ENCODE assay signal across 8 cellular contexts in genomic region chr2:119544075-119545031, GRCh38. TPM values are rescaled to one million over a fixed set of nuclear protein-coding genes. Genes with fewer than 3 reads are reported as not detected.
A peak's percentile ranks its signal among the peaks of the same experiment; 100 is the strongest.
DNase-seq lines count a peak whose midpoint lies in the region; ATAC-seq and TF ChIP-seq lines count a peak whose summit lies in the region.

Gene CFAP221, plus strand, starts transcription at chr2:119544449. Its CDS starts 1,683 bp downstream, at chr2:119546132.

- H3K4me1 ChIP-seq in A673 (ENCODE audit: insufficient read depth, low read length, poor library complexity, severe bottlenecking), result peaks cover 4% of the 10 kb centered on the region

- no peak within 1 kb of the TSS for H3K27ac Mint-ChIP-seq in activated naive CD8-positive, alpha-beta T cell treated with anti-CD3 and anti-CD28 coated beads for 36 hours
- peak within 1 kb of the TSS; percentile 85 for H3K27ac Mint-ChIP-seq in type B pancreatic cell

- peak within 1 kb of the TSS; percentile 70 for H3K4me3 ChIP-seq in A673 (ENCODE audit: low read depth, low read length, poor library complexity, severe bottlenecking)

- CTCF ChIA-PET in A673 (lab: Charles Lee), result no interaction called here

- no TSS peak for BruUV-seq in A673 (replicated peaks; lab: Mats Ljungman, UMichigan)

- H3K36me3 Mint-ChIP-seq in activated naive CD8-positive, alpha-beta T cell treated with anti-CD3 and anti-CD28 coated beads for 36 hours, result no peaks in the 10 kb centered on the region
- H3K36me3 Mint-ChIP-seq in type B pancreatic cell, result peaks cover 3% of the 10 kb centered on the region

- DNase-seq in A673 (ENCODE audit: low spot score) (peak; percentile 89), NCI-H82 (lab: John Stamatoyannopoulos, UW) (peak; percentile 88), Right ventricle myocardium inferior (ENCODE audit: missing footprints) (no peak), occipital lobe (lab: John Stamatoyannopoulos, UW) (peak; percentile 56), type B pancreatic cell (ENCODE audit: extremely low spot score, unreplicated experiment) (peak; percentile 82)
- DNase-seq in activated naive CD8-positive, alpha-beta T cell treated with anti-CD3 and anti-CD28 coated beads for 36 hours, result peak; percentile 65

- H3K9me3 Mint-ChIP-seq in activated naive CD8-positive, alpha-beta T cell treated with anti-CD3 and anti-CD28 coated beads for 36 hours, result no peaks in the 10 kb centered on the region
- H3K9me3 Mint-ChIP-seq in type B pancreatic cell, result no peaks in the 10 kb centered on the region

- peak; percentile 86 for ATAC-seq in GM18868 (IDR thresholded peaks at IDR 0.05; ENCODE audit: unreplicated experiment)
- peak; percentile 89 for ATAC-seq in HG03354 (IDR thresholded peaks at IDR 0.05; ENCODE audit: poor library complexity, severe bottlenecking, unreplicated experiment)
- ATAC-seq in Right ventricle myocardium inferior, result peak; percentile 92

- peak within 1 kb of the TSS; percentile 93 for H3K27ac ChIP-seq in A673 (ENCODE audit: low read depth, low read length, poor library complexity, severe bottlenecking)

- no peak for TF ChIP-seq CTCF in A673 (conservative IDR thresholded peaks at IDR 0.05; ENCODE audit: low read depth, low read length)
- TF ChIP-seq CTCF in type B pancreatic cell (conservative IDR thresholded peaks at IDR 0.05), result no peak

- H3K36me3 ChIP-seq in A673 (ENCODE audit: insufficient read depth, low read length, poor library complexity, severe bottlenecking), result no peaks in the 10 kb centered on the region

- intact Hi-C loops in A673 (cut with micrococcal nuclease; ENCODE audit: unreplicated experiment), result no loop called here
- intact Hi-C loops in Right ventricle myocardium inferior (cut with DNase I), result no loop called here

- H3K27me3 Mint-ChIP-seq in activated naive CD8-positive, alpha-beta T cell treated with anti-CD3 and anti-CD28 coated beads for 36 hours, result peaks cover 70% of the 10 kb centered on the region
- H3K27me3 Mint-ChIP-seq in type B pancreatic cell, result peaks cover 12% of the 10 kb centered on the region

- peak within 1 kb of the TSS; percentile 73 for H3K4me3 Mint-ChIP-seq in activated naive CD8-positive, alpha-beta T cell treated with anti-CD3 and anti-CD28 coated beads for 36 hours
- H3K4me3 Mint-ChIP-seq in type B pancreatic cell, result peak within 1 kb of the TSS; percentile 92

- no peaks in the 10 kb centered on the region for H3K27me3 ChIP-seq in A673 (replicated peaks; ENCODE audit: insufficient read depth, low read depth, low read length, poor library complexity)

- no peaks in the 10 kb centered on the region for H3K9me3 ChIP-seq in A673 (ENCODE audit: low read depth, low read length, poor library complexity, severe bottlenecking)

- peaks cover 4% of the 10 kb centered on the region for H3K4me1 Mint-ChIP-seq in activated naive CD8-positive, alpha-beta T cell treated with anti-CD3 and anti-CD28 coated beads for 36 hours
- H3K4me1 Mint-ChIP-seq in type B pancreatic cell (ENCODE audit: unreplicated experiment), result peaks cover 25% of the 10 kb centered on the region

- POLR2A ChIA-PET in A673 (lab: Charles Lee; ENCODE audit: low non-redundant PET), result no interaction called here

RNA-seq across cellular contexts. Expression of gene CFAP221, which starts in this region (rescaled TPM):
- total RNA-seq in A673 (2021) (1.1 and 1.5 TPM in 2 replicates), Right ventricle myocardium inferior (0.51 TPM), occipital lobe (5.6 TPM), type B pancreatic cell (ENCODE audit: low replicate concordance) (1.6 and 4.8 TPM in 2 replicates)
- not detected for total RNA-seq in activated naive CD8-positive, alpha-beta T cell treated with anti-CD3 and anti-CD28 coated beads for 36 hours

Comparison
In these comparisons a context has a peak if more than half of its experiments do, and no peak if none do; other contexts are left out.
1. Peak in DNase-seq in activated naive CD8-positive, alpha-beta T cell treated with anti-CD3 and anti-CD28 coated beads for 36 hours; RNA of the gene not detected or under 1 TPM.
2. Peak in ATAC-seq in Right ventricle myocardium inferior; RNA of the gene not detected or under 1 TPM.